Comparison of ENCODE assay signal across 17 cellular contexts in the genomic region with DNA sequence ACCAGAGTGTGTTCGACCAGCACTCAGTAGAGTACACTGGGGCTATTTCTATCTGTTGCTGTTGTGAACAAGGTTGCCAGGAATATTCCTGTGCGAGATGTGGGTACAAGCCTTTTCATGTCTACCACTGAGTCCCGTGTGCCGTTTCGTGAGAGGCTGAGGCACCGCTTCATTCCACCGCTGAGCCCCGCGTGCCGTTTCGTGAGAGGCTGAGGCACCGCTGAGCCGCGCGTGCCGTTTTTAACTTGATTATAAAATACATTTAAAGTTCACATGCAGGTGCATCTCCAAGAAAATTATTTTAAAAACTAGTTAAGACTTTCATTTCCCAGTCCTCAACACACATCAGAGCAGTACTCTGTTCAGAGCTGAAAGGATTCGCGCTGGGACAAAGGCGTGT.
DNase-seq lines count a peak whose midpoint lies in the region; ATAC-seq and TF ChIP-seq lines count a peak whose summit lies in the region.
"Had no signal": no experiment of that assay in that cellular context is flagged by ENCODE, and none has a peak within 500 bp of the region (broad histone marks: within the 10 kb centered on the region; RNA-seq: fewer than 3 reads in every experiment).

No MANE protein-coding gene starts in this region.

- no peak overlapping the region for H2AK5ac ChIP-seq in IMR-90 (ENCODE audit: low read depth, low read length)

- no peak overlapping the region for H3K14ac ChIP-seq in IMR-90 (replicated peaks; ENCODE audit: low read depth, low read length)

- peaks cover 81% of the 10 kb centered on the region for H3K36me3 Mint-ChIP-seq in dendritic cell treated with granulocyte-macrophage colony-stimulating factor and Interleukin-4, amounts not matched to agents 40 ng/mL and 50 ng/mL, for 4 days (ENCODE audit: low read depth)

- H3K4me2 ChIP-seq in BLaER1 (peak overlapping the region; percentile 99), IMR-90 (ENCODE audit: low read depth, low read length) (no peak overlapping the region), smooth muscle cell (no peak overlapping the region)
- H3K4me2 ChIP-seq: GM23338 had no signal

- intact Hi-C loops in IMR-90 (cut with micrococcal nuclease): no loop called here
- intact Hi-C loops in dendritic cell treated with granulocyte-macrophage colony-stimulating factor and Interleukin-4, amounts not matched to agents 40 ng/mL and 50 ng/mL, for 4 days (cut with micrococcal nuclease): no loop called here

- CTCF ChIA-PET in IMR-90 (lab: Yijun Ruan, JAX): no interaction called here

- H3K36me3 ChIP-seq in BLaER1 (peaks cover 49% of the 10 kb centered on the region), IMR-90 (ENCODE audit: control insufficient read depth, insufficient read depth, low read length) (peaks cover 6% of the 10 kb centered on the region), smooth muscle cell (ENCODE audit: low read depth) (no peaks in the 10 kb centered on the region)

- H3K4me3 ChIP-seq in BLaER1 (no peak overlapping the region), IMR-90 (ENCODE audit: insufficient read depth, low read depth, low read length) (no peak overlapping the region), smooth muscle cell (no peak overlapping the region)
- H3K4me3 ChIP-seq: GM23338 had no signal

- in situ Hi-C loops in IMR-90 (cut with MboI; ENCODE audit: low sequenced_read_pairs): no loop called here

- 100% methylated on average over 2 of the region's 19 CpGs; no CpG with 5 or more reads in 1 of the 2 experiments for WGBS in IMR-90 (ENCODE audit: extremely low coverage in 2 of 2, insufficient read length in 1 of 2), 2 experiments
- 96% methylated on average over 19 of the region's 19 CpGs for WGBS in smooth muscle cell (ENCODE audit: low lambda C conversion rate)

- H3K27ac ChIP-seq in BLaER1 (no peak overlapping the region), IMR-90 (ENCODE audit: insufficient read depth, low read length) (no peak overlapping the region), smooth muscle cell (ENCODE audit: low read depth) (peak overlapping the region; percentile 31)
- H3K27ac ChIP-seq: HL-60 had no signal

- H2AFZ ChIP-seq in IMR-90 (replicated peaks; ENCODE audit: low read length, poor library complexity): no peak overlapping the region
- no peak overlapping the region for H2AFZ ChIP-seq in smooth muscle cell (ENCODE audit: low read depth)
- H2AFZ ChIP-seq: GM23338 had no signal

- POLR2A ChIA-PET in IMR-90 (lab: Charles Lee; ENCODE audit: unreplicated experiment): no interaction called here

- H3K56ac ChIP-seq in IMR-90 (ENCODE audit: extremely low read depth, insufficient read depth, low read length): no peak overlapping the region

- H3K27ac Mint-ChIP-seq in dendritic cell treated with granulocyte-macrophage colony-stimulating factor and Interleukin-4, amounts not matched to agents 40 ng/mL and 50 ng/mL, for 4 days: peak overlapping the region; percentile 34
- H3K27ac Mint-ChIP-seq: CD4-positive, CD25-positive, alpha-beta regulatory T cell; GM23338 had no signal

- H4K91ac ChIP-seq in IMR-90 (ENCODE audit: insufficient read depth, low read depth, low read length): no peak overlapping the region

- H3K4me1 ChIP-seq in BLaER1 (peaks cover 72% of the 10 kb centered on the region), IMR-90 (ENCODE audit: control insufficient read depth, insufficient read depth, low read length) (no peaks in the 10 kb centered on the region), smooth muscle cell (ENCODE audit: low read depth) (no peaks in the 10 kb centered on the region)

- H3K4me3 Mint-ChIP-seq in dendritic cell treated with granulocyte-macrophage colony-stimulating factor and Interleukin-4, amounts not matched to agents 40 ng/mL and 50 ng/mL, for 4 days: no peak overlapping the region
- H3K4me3 Mint-ChIP-seq: CD4-positive, CD25-positive, alpha-beta regulatory T cell; CD8-positive, alpha-beta memory T cell; GM23338 had no signal

- H4K8ac ChIP-seq in IMR-90 (ENCODE audit: low read depth in 2 of 2, low read length in 2 of 2): no peak overlapping the region

- H2BK20ac ChIP-seq in IMR-90 (ENCODE audit: low read depth, low read length): no peak overlapping the region

- no peaks in the 10 kb centered on the region for H3K9me3 ChIP-seq in BLaER1
- no peaks in the 10 kb centered on the region for H3K9me3 ChIP-seq in IMR-90 (ENCODE audit: control insufficient read depth, insufficient read depth, low read length)
- H3K9me3 ChIP-seq in smooth muscle cell (replicated peaks; ENCODE audit: low read depth): no peaks in the 10 kb centered on the region

- TF ChIP-seq RAD21 in IMR-90 (IDR thresholded peaks at IDR 0.05; ENCODE audit: low read length): no peak

- H3K4ac ChIP-seq in IMR-90 (ENCODE audit: low read depth, low read length): no peak overlapping the region

- H3K23ac ChIP-seq in IMR-90 (ENCODE audit: low read depth, low read length): no peak overlapping the region

- peak overlapping the region; percentile 34 for H2AK9ac ChIP-seq in IMR-90 (replicated peaks; ENCODE audit: low read depth, low read length, poor library complexity)

- H3K4me1 Mint-ChIP-seq in dendritic cell treated with granulocyte-macrophage colony-stimulating factor and Interleukin-4, amounts not matched to agents 40 ng/mL and 50 ng/mL, for 4 days (ENCODE audit: low read depth): peaks cover 12% of the 10 kb centered on the region
- H3K4me1 Mint-ChIP-seq: GM23338 had no signal

- H2BK120ac ChIP-seq in IMR-90 (ENCODE audit: low read depth, low read length): no peak overlapping the region

- no peaks in the 10 kb centered on the region for H3K27me3 ChIP-seq in BLaER1
- no peaks in the 10 kb centered on the region for H3K27me3 ChIP-seq in IMR-90 (ENCODE audit: control insufficient read depth, insufficient read depth, low read length)
- H3K27me3 ChIP-seq in smooth muscle cell (ENCODE audit: low read depth): no peaks in the 10 kb centered on the region

- H3K9me1 ChIP-seq in IMR-90 (ENCODE audit: insufficient read depth, low read length): no peaks in the 10 kb centered on the region; the same call in 1 of the 2 replicates

- H3K9ac ChIP-seq in BLaER1 (no peak overlapping the region), IMR-90 (ENCODE audit: low read depth, low read length) (no peak overlapping the region), smooth muscle cell (ENCODE audit: low read depth) (no peak overlapping the region)

- BruUV-seq in IMR-90 (replicated peaks; lab: Mats Ljungman, UMichigan): no TSS peak

- no peaks in the 10 kb centered on the region for H3F3A ChIP-seq in smooth muscle cell (ENCODE audit: low read depth)

- H3K79me1 ChIP-seq in IMR-90 (ENCODE audit: low read depth in 1 of 2, low read length in 2 of 2): peaks cover 0 to 3% of the 10 kb centered on the region in 2 experiments; a peak in 1 of 4 replicates

- H3K79me2 ChIP-seq in smooth muscle cell (ENCODE audit: low read depth): no peaks in the 10 kb centered on the region

- no peak overlapping the region for H2BK15ac ChIP-seq in IMR-90 (ENCODE audit: low read depth, low read length)

- TF ChIP-seq CTCF in IMR-90 (conservative IDR thresholded peaks at IDR 0.05; ENCODE audit: low read depth, low read length) (no peak), smooth muscle cell (IDR thresholded peaks at IDR 0.05; ENCODE audit: borderline replicate concordance, insufficient read depth, poor library complexity, severe bottlenecking) (no peak)

- no peaks in the 10 kb centered on the region for H3K27me3 Mint-ChIP-seq in dendritic cell treated with granulocyte-macrophage colony-stimulating factor and Interleukin-4, amounts not matched to agents 40 ng/mL and 50 ng/mL, for 4 days
- H3K27me3 Mint-ChIP-seq: CD4-positive, CD25-positive, alpha-beta regulatory T cell; CD8-positive, alpha-beta memory T cell had no signal

- no peak overlapping the region for H4K5ac ChIP-seq in IMR-90 (ENCODE audit: low read depth, low read length)

- ATAC-seq in IMR-90 (ENCODE audit: low read depth) (no peak), GM21367 (IDR thresholded peaks at IDR 0.05; ENCODE audit: unreplicated experiment) (no peak)

- no peak for TF ChIP-seq POLR2A in IMR-90 (IDR thresholded peaks at IDR 0.05; ENCODE audit: low read depth, low read length)

- H3K9me3 Mint-ChIP-seq in dendritic cell treated with granulocyte-macrophage colony-stimulating factor and Interleukin-4, amounts not matched to agents 40 ng/mL and 50 ng/mL, for 4 days: no peaks in the 10 kb centered on the region
- H3K9me3 Mint-ChIP-seq: CD4-positive, CD25-positive, alpha-beta regulatory T cell; CD8-positive, alpha-beta memory T cell had no signal

- DNase-seq in IMR-90 (no peak), smooth muscle cell (lab: John Stamatoyannopoulos, UW; ENCODE audit: unreplicated experiment) (no peak), cerebellar cortex (ENCODE audit: low spot score) (no peak)
- no peak for DNase-seq in NK-92 treated with Interleukin-12 subunit alpha and Interleukin-12 subunit beta, amount 100 ng/mL, for 24 hours (lab: John Stamatoyannopoulos, UW)
- DNase-seq: 8988T; C1 segment of cervical spinal cord; CD4-positive, CD25-positive, alpha-beta regulatory T cell; CD8-positive, alpha-beta memory T cell; COR-L47; DMS 273 treated with DMSO at 0.1 percent for 48 hours; DMS53; HCEC 1CT had no signal

- dilution Hi-C loops in IMR-90 (cut with HindIII; ENCODE audit: low sequenced_read_pairs, unreplicated experiment): no loop called here

- H4K20me1 ChIP-seq in BLaER1 (peaks cover 65% of the 10 kb centered on the region), IMR-90 (ENCODE audit: insufficient read depth, low read length) (peaks cover 3% of the 10 kb centered on the region; the same call in 1 of the 2 replicates), smooth muscle cell (ENCODE audit: low read depth) (no peaks in the 10 kb centered on the region)

- H3K18ac ChIP-seq in IMR-90 (ENCODE audit: low read depth, low read length): no peak overlapping the region

- H2BK5ac ChIP-seq in IMR-90 (ENCODE audit: low read depth, low read length, poor library complexity, severe bottlenecking): no peak overlapping the region

TF ChIP-seq in IMR-90, 13 proteins besides CTCF, POLR2A, EP300 and RAD21:
- TF ChIP-seq SMC3 (IDR thresholded peaks at IDR 0.05; ENCODE audit: low read depth, low read length) (no peak), CHD1 (IDR thresholded peaks at IDR 0.05; ENCODE audit: low read depth, low read length) (no peak)
